In the genomic region with DNA sequence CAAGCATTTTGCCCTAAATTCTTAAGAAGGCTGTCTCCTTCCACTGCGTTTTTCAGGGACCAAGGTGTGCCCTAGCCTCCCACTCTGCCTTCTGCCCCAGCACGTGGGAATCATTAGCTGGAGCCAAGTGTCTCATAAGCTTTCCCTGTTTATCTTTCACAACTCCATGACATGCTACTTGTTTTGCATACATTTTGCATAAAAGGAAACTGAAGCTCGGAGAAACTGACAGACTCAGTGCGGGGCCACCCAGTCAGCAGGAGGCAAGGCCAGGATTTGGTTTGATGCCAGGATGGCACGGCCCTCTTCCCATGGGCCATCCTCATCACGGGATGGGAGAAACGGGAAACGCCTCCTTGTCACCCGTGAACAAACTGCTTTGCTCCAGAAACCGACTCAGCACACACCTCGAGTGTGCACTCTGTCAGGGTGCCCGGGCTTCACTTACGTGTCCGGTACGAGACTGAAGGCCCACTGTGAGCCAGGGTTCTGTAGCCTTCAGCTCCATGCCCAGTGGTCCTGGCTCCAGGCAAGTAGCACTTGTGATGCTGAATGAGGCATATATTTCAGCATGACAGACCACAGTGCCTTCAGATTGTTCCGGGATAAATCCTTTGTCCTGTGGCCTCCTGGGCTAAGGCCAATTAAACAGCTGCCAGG, we compare ENCODE assay signal across 13 cellular contexts. TPM values are rescaled to one million over a fixed set of nuclear protein-coding genes. Genes with fewer than 3 reads are reported as not detected.
A peak's percentile ranks its signal among the peaks of the same experiment; 100 is the strongest.
DNase-seq lines count a peak whose midpoint lies in the region; ATAC-seq, FAIRE-seq and TF ChIP-seq lines count a peak whose summit lies in the region.
"Had no signal": no experiment of that assay in that cellular context is flagged by ENCODE, and none has a peak within 500 bp of the region (broad histone marks: within the 10 kb centered on the region; RNA-seq: fewer than 3 reads in every experiment).

No MANE protein-coding gene starts in this region.

- WGBS in smooth muscle cell (ENCODE audit: low lambda C conversion rate): 87% methylated on average over 16 of the region's 16 CpGs

- no peaks in the 10 kb centered on the region for H3K9me1 ChIP-seq in keratinocyte (ENCODE audit: control insufficient read depth, extremely low read depth, insufficient read depth, low read length)

- H3K27me3 ChIP-seq in PC-9 (ENCODE audit: insufficient read depth, low read depth) (no peaks in the 10 kb centered on the region), keratinocyte (ENCODE audit: control insufficient read depth, extremely low read depth, insufficient read depth, low read length) (no peaks in the 10 kb centered on the region), smooth muscle cell (ENCODE audit: low read depth) (no peaks in the 10 kb centered on the region)

- POLR2A ChIA-PET in PC-9 (lab: Charles Lee; ENCODE audit: unreplicated experiment): no interaction called here

- peak overlapping the region; percentile 71 for H3K9ac ChIP-seq in keratinocyte (ENCODE audit: control insufficient read depth, extremely low read depth, insufficient read depth, low read length)
- no peak overlapping the region for H3K9ac ChIP-seq in smooth muscle cell (ENCODE audit: low read depth)

- no peaks in the 10 kb centered on the region for H3K79me2 ChIP-seq in PC-9 (ENCODE audit: low read depth)
- no peaks in the 10 kb centered on the region for H3K79me2 ChIP-seq in keratinocyte (ENCODE audit: control insufficient read depth, insufficient read depth, low read length)
- no peaks in the 10 kb centered on the region for H3K79me2 ChIP-seq in smooth muscle cell (ENCODE audit: low read depth)

- CTCF ChIA-PET in PC-9 (lab: Charles Lee): interaction anchor here (0.7 kb wide), 1 partner anchor 312 kb away, joined by 4 read pairs; no protein-coding TSS in a partner anchor

- ATAC-seq in HG03139 (IDR thresholded peaks at IDR 0.05; ENCODE audit: unreplicated experiment): no peak
- ATAC-seq: activated T-cell treated with anti-CD3 and anti-CD28 coated beads, Interleukin-2, amount 50 U/mL, for 72 hours; naive thymus-derived CD8-positive, alpha-beta T cell had no signal

- peaks cover 15% of the 10 kb centered on the region for H3F3A ChIP-seq in PC-9 (ENCODE audit: insufficient read depth, low read depth)
- peaks cover 16% of the 10 kb centered on the region for H3F3A ChIP-seq in smooth muscle cell (ENCODE audit: low read depth)

- H3K4me2 ChIP-seq in PC-9 (peak overlapping the region; percentile 65), keratinocyte (ENCODE audit: control insufficient read depth, extremely low read depth, insufficient read depth, low read depth, low read length) (peak overlapping the region; percentile 75), smooth muscle cell (peak overlapping the region; percentile 60)

- H2AFZ ChIP-seq in PC-9: peak overlapping the region; percentile 75; the same call in 1 of the 2 replicates
- H2AFZ ChIP-seq in keratinocyte (ENCODE audit: control insufficient read depth, low read length): peak overlapping the region; percentile 14
- H2AFZ ChIP-seq in smooth muscle cell (ENCODE audit: low read depth): no peak overlapping the region

- H4K20me1 ChIP-seq in PC-9 (ENCODE audit: insufficient read depth) (no peaks in the 10 kb centered on the region), keratinocyte (ENCODE audit: control insufficient read depth, extremely low read depth, insufficient read depth, low read length) (no peaks in the 10 kb centered on the region), smooth muscle cell (ENCODE audit: low read depth) (no peaks in the 10 kb centered on the region)

- H3K4me1 ChIP-seq in PC-9 (replicated peaks; ENCODE audit: insufficient read depth) (peaks cover 52% of the 10 kb centered on the region), keratinocyte (ENCODE audit: control insufficient read depth, extremely low read depth, insufficient read depth, low read length) (peaks cover 66% of the 10 kb centered on the region), smooth muscle cell (ENCODE audit: low read depth) (no peaks in the 10 kb centered on the region)

- no peak for TF ChIP-seq CTCF in PC-9 (conservative IDR thresholded peaks at IDR 0.05)
- no peak for TF ChIP-seq CTCF in keratinocyte (optimal IDR thresholded peaks at IDR 0.05 in 1 of 3, IDR thresholded peaks at IDR 0.05 in 1 of 3, conservative IDR thresholded peaks at IDR 0.05 in 1 of 3; ENCODE audit: extremely low read depth in 1 of 3, insufficient read depth in 2 of 3, low read length in 3 of 3)
- TF ChIP-seq CTCF in smooth muscle cell (IDR thresholded peaks at IDR 0.05; ENCODE audit: borderline replicate concordance, insufficient read depth, poor library complexity, severe bottlenecking): no peak

- DNase-seq in DMS53 (lab: John Stamatoyannopoulos, UW): peak; percentile 46
- DNase-seq in DMS53 treated with DMSO at 0.1 percent for 48 hours (lab: John Stamatoyannopoulos, UW; ENCODE audit: unreplicated experiment): no peak
- no peak for DNase-seq in PC-9
- DNase-seq in keratinocyte (ENCODE audit: low read depth, low spot score): no peak
- DNase-seq in smooth muscle cell (lab: John Stamatoyannopoulos, UW; ENCODE audit: unreplicated experiment): no peak
- DNase-seq in HPDE6-E6E7 (ENCODE audit: extremely low spot score): no peak
- no peak for DNase-seq in effector CD4-positive, alpha-beta T cell
- DNase-seq: ACHN; activated T-cell treated with anti-CD3 and anti-CD28 coated beads, Interleukin-2, amount 50 U/mL, for 72 hours; Kasumi-1 had no signal

- FAIRE-seq in keratinocyte (lab: Jason Lieb, UNC): no peak
- FAIRE-seq: endometrium had no signal

- no peaks in the 10 kb centered on the region for H3K9me2 ChIP-seq in PC-9 (ENCODE audit: insufficient read depth)

- H3K27ac ChIP-seq in PC-9 (peak overlapping the region; percentile 82), keratinocyte (ENCODE audit: control insufficient read depth, insufficient read depth, low read length) (peak overlapping the region; percentile 87), smooth muscle cell (ENCODE audit: low read depth) (peak overlapping the region; percentile 82)

- H3K36me3 ChIP-seq in PC-9 (ENCODE audit: low read depth) (no peaks in the 10 kb centered on the region), keratinocyte (ENCODE audit: control insufficient read depth in 2 of 2, extremely low read depth in 1 of 2, insufficient read depth in 2 of 2, low read length in 2 of 2) (no peaks in the 10 kb centered on the region), smooth muscle cell (ENCODE audit: low read depth) (no peaks in the 10 kb centered on the region)

- no TSS peak for BruUV-seq in PC-9 (replicated peaks; lab: Mats Ljungman, UMichigan)

- intact Hi-C loops in PC-9 (cut with micrococcal nuclease; ENCODE audit: unreplicated experiment): loop anchor here (10.0 kb wide), 1 partner anchor 918 kb away; no protein-coding TSS in a partner anchor

- H3K4me3 ChIP-seq in PC-9 (no peak overlapping the region), keratinocyte (ENCODE audit: control insufficient read depth in 2 of 3, extremely low read depth in 1 of 3, insufficient read depth in 2 of 3, low read depth in 1 of 3, low read length in 3 of 3) (peak overlapping the region in 1 of 3 experiments; percentile 17), smooth muscle cell (no peak overlapping the region)

- dilution Hi-C loops in keratinocyte (cut with MboI; ENCODE audit: extremely low pct_ligation_motif_present, low sequenced_read_pairs): no loop called here

- H3K9me3 ChIP-seq in PC-9 (ENCODE audit: insufficient read depth, low read depth): 0 out of 2 replicates have a peak, but pooled peaks cover 7% of the 10 kb centered on the region
- H3K9me3 ChIP-seq in keratinocyte (ENCODE audit: control insufficient read depth, low read depth, low read length): no peaks in the 10 kb centered on the region
- H3K9me3 ChIP-seq in smooth muscle cell (replicated peaks; ENCODE audit: low read depth): peaks cover 7% of the 10 kb centered on the region

RNA-seq across cellular contexts. Expression of a gene that starts 9.6 kb away (rescaled TPM):
- total RNA-seq in PC-9 (2021) (8.9 and 9.2 TPM in 2 replicates), smooth muscle cell (1.1 and 2.1 TPM in 2 replicates)
- polyA plus RNA-seq in keratinocyte (1.5 to 6.4 TPM (median 3.6 TPM) in 3 replicates), smooth muscle cell (1.2 and 5.8 TPM in 2 replicates)
- 14.5 TPM for polyA plus RNA-seq in keratinocyte (2011; ENCODE audit: low read depth)
- 1.3 and 1.9 TPM in 2 replicates for polyA plus RNA-seq in keratinocyte (2011; cell fraction: cytosol; rRNA removed)
- polyA plus RNA-seq in keratinocyte (2011; cell fraction: nucleus; rRNA removed): 2.4 and 3.3 TPM in 2 replicates
- 2.0 and 21.4 TPM in 2 replicates for polyA plus RNA-seq in keratinocyte (2012; ENCODE audit: low replicate concordance)
- polyA minus RNA-seq in keratinocyte: 1.9 to 4.6 TPM (median 2.1 TPM) in 3 replicates
- polyA minus RNA-seq in keratinocyte (2011; cell fraction: cytosol; rRNA and poly(A)+ RNA removed): 1.7 TPM
- polyA minus RNA-seq in keratinocyte (2011; cell fraction: nucleus; rRNA and poly(A)+ RNA removed): 1.5 and 4.0 TPM in 2 replicates
